Comparison of ENCODE assay signal across 25 cellular contexts in the genomic region with DNA sequence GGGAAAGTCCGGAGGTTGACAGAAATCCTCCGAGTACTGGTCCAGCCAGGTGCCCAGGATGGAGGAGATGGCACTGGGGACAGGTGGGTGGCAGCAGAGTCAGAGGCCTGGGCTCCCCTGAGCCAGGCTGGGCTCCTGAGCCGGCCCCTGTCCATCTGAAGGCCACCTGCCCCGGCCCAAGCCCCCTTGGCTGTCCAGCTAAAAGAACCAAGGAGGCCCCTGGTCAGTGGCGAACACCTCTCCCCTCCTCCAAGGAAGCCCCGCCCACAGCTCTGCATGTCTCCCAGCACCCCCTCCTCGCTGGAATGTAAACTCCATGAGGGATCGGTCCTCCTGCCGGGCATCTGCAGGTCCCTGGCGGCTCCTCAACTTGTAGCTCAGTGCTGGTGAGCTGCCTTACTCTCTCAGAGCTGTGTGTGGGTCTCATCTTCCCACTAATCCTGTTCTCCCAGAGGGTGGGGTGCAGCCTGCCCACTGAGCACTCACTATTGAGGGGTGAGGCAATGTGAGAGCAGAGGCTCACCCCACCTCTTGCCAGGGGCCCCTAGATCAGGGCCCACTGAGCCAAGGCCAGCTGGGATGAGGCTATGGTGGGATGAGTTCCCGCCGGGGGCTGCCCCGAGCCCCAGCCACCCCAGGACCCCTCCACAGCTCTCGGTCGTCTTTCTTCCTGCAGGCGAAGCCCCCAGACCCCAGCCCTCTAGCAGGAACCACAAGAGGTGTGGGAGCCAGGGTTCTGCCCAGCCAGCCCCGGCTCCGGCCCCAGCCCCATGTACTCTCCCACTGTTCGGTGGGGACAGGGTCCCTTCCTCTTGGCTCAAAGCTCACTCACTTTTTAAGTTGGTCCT. TPM values are rescaled to one million over a fixed set of nuclear protein-coding genes. Genes with fewer than 3 reads are reported as not detected.
DNase-seq lines count a peak whose midpoint lies in the region; ATAC-seq and TF ChIP-seq lines count a peak whose summit lies in the region.
"Had no signal": no experiment of that assay in that cellular context is flagged by ENCODE, and none has a peak within 500 bp of the region (broad histone marks: within the 10 kb centered on the region; RNA-seq: fewer than 3 reads in every experiment).

No MANE protein-coding gene starts in this region.

- no peak overlapping the region for H3K4me3 Mint-ChIP-seq in activated naive CD4-positive, alpha-beta T cell treated with anti-CD3 and anti-CD28 coated beads, Interleukin-2, amount 10 ng/mL, durations not matched to agents 7 days and 5 days
- H3K4me3 Mint-ChIP-seq in central memory CD8-positive, alpha-beta T cell = no peak overlapping the region
- H3K4me3 Mint-ChIP-seq in natural killer cell = peak overlapping the region; percentile 35
- no peak overlapping the region for H3K4me3 Mint-ChIP-seq in stimulated activated effector memory CD8-positive, alpha-beta T cell treated with anti-CD3 and anti-CD28 coated beads, Interleukin-12 subunit alpha, Interleukin-12 subunit beta, amount 100 ng/mL, for 72 hours
- H3K4me3 Mint-ChIP-seq in WTC11 = no peak overlapping the region
- H3K4me3 Mint-ChIP-seq: activated CD4-positive, alpha-beta memory T cell treated with anti-CD3 and anti-CD28 coated beads for 36 hours; activated naive CD4-positive, alpha-beta T cell treated with anti-CD3 and anti-CD28 coated beads for 36 hours; CD8-positive, alpha-beta memory T cell had no signal

- no peaks in the 10 kb centered on the region for H3K9me2 ChIP-seq in Karpas-422 (replicated peaks; ENCODE audit: insufficient read depth, low read length)

- no peaks in the 10 kb centered on the region for H3K9me3 Mint-ChIP-seq in activated naive CD4-positive, alpha-beta T cell treated with anti-CD3 and anti-CD28 coated beads, Interleukin-2, amount 10 ng/mL, durations not matched to agents 7 days and 5 days
- no peaks in the 10 kb centered on the region for H3K9me3 Mint-ChIP-seq in central memory CD8-positive, alpha-beta T cell
- H3K9me3 Mint-ChIP-seq in natural killer cell (no peaks in the 10 kb centered on the region), WTC11 (no peaks in the 10 kb centered on the region)
- no peaks in the 10 kb centered on the region for H3K9me3 Mint-ChIP-seq in stimulated activated effector memory CD8-positive, alpha-beta T cell treated with anti-CD3 and anti-CD28 coated beads, Interleukin-12 subunit alpha, Interleukin-12 subunit beta, amount 100 ng/mL, for 72 hours
- H3K9me3 Mint-ChIP-seq: activated CD4-positive, alpha-beta memory T cell treated with anti-CD3 and anti-CD28 coated beads for 36 hours; activated naive CD4-positive, alpha-beta T cell treated with anti-CD3 and anti-CD28 coated beads for 36 hours; CD8-positive, alpha-beta memory T cell had no signal

- peaks cover 24% of the 10 kb centered on the region for H3K79me2 ChIP-seq in Karpas-422 (ENCODE audit: low read length)

- intact Hi-C loops in natural killer cell (cut with micrococcal nuclease) = no loop called here

- no peak overlapping the region for H3K9ac ChIP-seq in Karpas-422 (ENCODE audit: low read length)

- peaks cover 20% of the 10 kb centered on the region; the same call in 1 of the 2 replicates for H3K36me3 ChIP-seq in Karpas-422 (ENCODE audit: insufficient read depth, low read length)

- H4K20me1 ChIP-seq in Karpas-422 (ENCODE audit: insufficient read depth, low read depth, low read length) = peaks cover 32% of the 10 kb centered on the region; the same call in 1 of the 2 replicates

- no peak overlapping the region for H3K4me3 ChIP-seq in Karpas-422 (ENCODE audit: low read length)
- H3K4me3 ChIP-seq: upper lobe of left lung had no signal

- no peak for DNase-seq in activated naive CD4-positive, alpha-beta T cell treated with anti-CD3 and anti-CD28 coated beads, Interleukin-2, amount 10 ng/mL, durations not matched to agents 7 days and 5 days
- DNase-seq in activated naive CD4-positive, alpha-beta T cell (lab: John Stamatoyannopoulos, UW) = no peak
- no peak for DNase-seq in central memory CD8-positive, alpha-beta T cell (ENCODE audit: low spot score in 2 of 2)
- no peak for DNase-seq in natural killer cell
- no peak for DNase-seq in stimulated activated effector memory CD8-positive, alpha-beta T cell treated with anti-CD3 and anti-CD28 coated beads, Interleukin-12 subunit alpha, Interleukin-12 subunit beta, amount 100 ng/mL, for 72 hours (ENCODE audit: low spot score in 2 of 2)
- no peak for DNase-seq in WTC11 (ENCODE audit: low spot score)
- no peak for DNase-seq in Karpas-422
- DNase-seq: activated CD4-positive, alpha-beta memory T cell treated with anti-CD3 and anti-CD28 coated beads for 36 hours; activated naive CD4-positive, alpha-beta T cell treated with anti-CD3 and anti-CD28 coated beads for 36 hours; activated T-cell treated with anti-CD3 and anti-CD28 coated beads, Interleukin-2, amount 50 U/mL, for 1 hour; AML-193; GOT3; KBM-7; kidney glomerular epithelial cell; mesenchymal stem cell; MM.1S; NCI-H1417 treated with DMSO at 0.1 percent for 48 hours; NCI-H446 treated with DMSO at 0.1 percent for 48 hours; SHP77; stimulated activated CD8-positive, alpha-beta memory T cell treated with anti-CD3 and anti-CD28 coated beads, Interleukin-4, amount 100 ng/mL, for 48 hours; T1000 had no signal

- no peak overlapping the region for H3K27ac ChIP-seq in Karpas-422 (ENCODE audit: low read length)
- H3K27ac ChIP-seq: upper lobe of left lung had no signal

- ATAC-seq in central memory CD8-positive, alpha-beta T cell (replicated peaks; ENCODE audit: extremely low read depth, poor library complexity, severe bottlenecking) = no peak
- ATAC-seq in natural killer cell (no peak), HG02870 (IDR thresholded peaks at IDR 0.05; ENCODE audit: unreplicated experiment) (no peak), WTC11 (no peak)
- ATAC-seq in stimulated activated effector memory CD8-positive, alpha-beta T cell treated with anti-CD3 and anti-CD28 coated beads, Interleukin-12 subunit alpha, Interleukin-12 subunit beta, amount 100 ng/mL, for 72 hours = no peak

- no peak for TF ChIP-seq CTCF in natural killer cell (IDR thresholded peaks at IDR 0.05)
- no peak for TF ChIP-seq CTCF in WTC11 (IDR thresholded peaks at IDR 0.05)

- H2AFZ ChIP-seq in Karpas-422 (ENCODE audit: low read length) = no peak overlapping the region

- peaks cover 34% of the 10 kb centered on the region for H3K36me3 Mint-ChIP-seq in activated naive CD4-positive, alpha-beta T cell treated with anti-CD3 and anti-CD28 coated beads, Interleukin-2, amount 10 ng/mL, durations not matched to agents 7 days and 5 days
- H3K36me3 Mint-ChIP-seq in central memory CD8-positive, alpha-beta T cell (ENCODE audit: insufficient read depth) = peaks cover 41% of the 10 kb centered on the region
- no peaks in the 10 kb centered on the region for H3K36me3 Mint-ChIP-seq in natural killer cell
- peaks cover 98% of the 10 kb centered on the region for H3K36me3 Mint-ChIP-seq in stimulated activated effector memory CD8-positive, alpha-beta T cell treated with anti-CD3 and anti-CD28 coated beads, Interleukin-12 subunit alpha, Interleukin-12 subunit beta, amount 100 ng/mL, for 72 hours
- H3K36me3 Mint-ChIP-seq in WTC11 = peaks cover 21% of the 10 kb centered on the region

- no peaks in the 10 kb centered on the region for H3K27me3 ChIP-seq in Karpas-422 (ENCODE audit: low read length)
- H3K27me3 ChIP-seq: dorsolateral prefrontal cortex, upper lobe of left lung had no signal

- peaks cover 8% of the 10 kb centered on the region for H3K4me1 ChIP-seq in Karpas-422 (ENCODE audit: low read length)

- POLR2A ChIA-PET in WTC11 (lab: Charles Lee) = no interaction called here

- peaks cover 24% of the 10 kb centered on the region for H3K4me1 Mint-ChIP-seq in activated naive CD4-positive, alpha-beta T cell treated with anti-CD3 and anti-CD28 coated beads, Interleukin-2, amount 10 ng/mL, durations not matched to agents 7 days and 5 days
- H3K4me1 Mint-ChIP-seq in central memory CD8-positive, alpha-beta T cell = peaks cover 18% of the 10 kb centered on the region
- H3K4me1 Mint-ChIP-seq in natural killer cell = peaks cover 22 to 28% of the 10 kb centered on the region in 2 donors
- peaks cover 34% of the 10 kb centered on the region for H3K4me1 Mint-ChIP-seq in stimulated activated effector memory CD8-positive, alpha-beta T cell treated with anti-CD3 and anti-CD28 coated beads, Interleukin-12 subunit alpha, Interleukin-12 subunit beta, amount 100 ng/mL, for 72 hours
- H3K4me1 Mint-ChIP-seq in WTC11 = peaks cover 3% of the 10 kb centered on the region

- H3K27me3 Mint-ChIP-seq in activated naive CD4-positive, alpha-beta T cell treated with anti-CD3 and anti-CD28 coated beads, Interleukin-2, amount 10 ng/mL, durations not matched to agents 7 days and 5 days = no peaks in the 10 kb centered on the region
- H3K27me3 Mint-ChIP-seq in central memory CD8-positive, alpha-beta T cell = no peaks in the 10 kb centered on the region
- H3K27me3 Mint-ChIP-seq in natural killer cell (ENCODE audit: low read depth in 2 of 2) = no peaks in the 10 kb centered on the region
- H3K27me3 Mint-ChIP-seq in WTC11 (ENCODE audit: low read depth) = no peaks in the 10 kb centered on the region
- H3K27me3 Mint-ChIP-seq: activated CD4-positive, alpha-beta memory T cell treated with anti-CD3 and anti-CD28 coated beads for 36 hours; CD8-positive, alpha-beta memory T cell had no signal

- H3K9me3 ChIP-seq in Karpas-422 (ENCODE audit: low read length) = no peaks in the 10 kb centered on the region
- H3K9me3 ChIP-seq: upper lobe of left lung had no signal

- no peak overlapping the region for H3K4me2 ChIP-seq in Karpas-422 (ENCODE audit: low read depth, low read length, poor library complexity, severe bottlenecking)

- CTCF ChIA-PET in activated naive CD4-positive, alpha-beta T cell treated with anti-CD3 and anti-CD28 coated beads, Interleukin-2, amount 10 ng/mL, durations not matched to agents 7 days and 5 days (lab: Charles Lee) = interaction anchor here (1.1 to 23.0 kb wide), 2 partner anchors 9 to 38 kb away, joined by 4 to 357 read pairs; no protein-coding TSS in a partner anchor
- CTCF ChIA-PET in WTC11 (lab: Charles Lee) = interaction anchor here (0.8 to 7.8 kb wide), 3 partner anchors 10 to 77 kb away, joined by 3 to 93 read pairs (median 8); no protein-coding TSS in a partner anchor

- peak overlapping the region; percentile 19 for H3K27ac Mint-ChIP-seq in activated naive CD4-positive, alpha-beta T cell treated with anti-CD3 and anti-CD28 coated beads, Interleukin-2, amount 10 ng/mL, durations not matched to agents 7 days and 5 days
- peak overlapping the region; percentile 46 for H3K27ac Mint-ChIP-seq in central memory CD8-positive, alpha-beta T cell (ENCODE audit: low read depth)
- H3K27ac Mint-ChIP-seq in natural killer cell (peak overlapping the region; percentile 94 to 97), WTC11 (no peak overlapping the region)
- peak overlapping the region; percentile 78 for H3K27ac Mint-ChIP-seq in stimulated activated effector memory CD8-positive, alpha-beta T cell treated with anti-CD3 and anti-CD28 coated beads, Interleukin-12 subunit alpha, Interleukin-12 subunit beta, amount 100 ng/mL, for 72 hours
- H3K27ac Mint-ChIP-seq: activated CD4-positive, alpha-beta memory T cell treated with anti-CD3 and anti-CD28 coated beads for 36 hours; activated naive CD4-positive, alpha-beta T cell treated with anti-CD3 and anti-CD28 coated beads for 36 hours had no signal

RNA-seq across cellular contexts. Expression of gene RALGDS, which starts 12.0 kb away (rescaled TPM):
- total RNA-seq in natural killer cell = 100 to 1,000 TPM; 206 to 250 (median 208) TPM
- total RNA-seq in WTC11 (2021) = 19.5 to 23.2 TPM (median 22.9 TPM) in 3 replicates
- 69.2 and 99.2 TPM in 2 replicates for total RNA-seq in Karpas-422 (2014; rRNA removed; shearing (Covaris generic); ENCODE audit: low replicate concordance)

RNA-seq across cellular contexts. Expression of gene CEL, which starts 47.2 kb away (rescaled TPM):
- total RNA-seq in natural killer cell (under 1 TPM; 0.18 to 0.68 (median 0.42) TPM), WTC11 (2021) (6.6 to 10.4 TPM (median 8.1 TPM) in 3 replicates)
- total RNA-seq in Karpas-422 (2014; rRNA removed; shearing (Covaris generic); ENCODE audit: low replicate concordance) = 0.19 and 1.9 TPM in 2 replicates

RNA-seq across cellular contexts. Expression of gene GBGT1, which starts 54.7 kb away (rescaled TPM):
- total RNA-seq in natural killer cell (1 to 10 TPM; 1.4 to 2.2 (median 1.7) TPM), WTC11 (2021) (14.5 to 16.7 TPM (median 16.5 TPM) in 3 replicates)
- 5.2 TPM in 2 replicates for total RNA-seq in Karpas-422 (2014; rRNA removed; shearing (Covaris generic); ENCODE audit: low replicate concordance)
